Comparison of ENCODE assay signal across 2 cellular contexts in the genomic region with DNA sequence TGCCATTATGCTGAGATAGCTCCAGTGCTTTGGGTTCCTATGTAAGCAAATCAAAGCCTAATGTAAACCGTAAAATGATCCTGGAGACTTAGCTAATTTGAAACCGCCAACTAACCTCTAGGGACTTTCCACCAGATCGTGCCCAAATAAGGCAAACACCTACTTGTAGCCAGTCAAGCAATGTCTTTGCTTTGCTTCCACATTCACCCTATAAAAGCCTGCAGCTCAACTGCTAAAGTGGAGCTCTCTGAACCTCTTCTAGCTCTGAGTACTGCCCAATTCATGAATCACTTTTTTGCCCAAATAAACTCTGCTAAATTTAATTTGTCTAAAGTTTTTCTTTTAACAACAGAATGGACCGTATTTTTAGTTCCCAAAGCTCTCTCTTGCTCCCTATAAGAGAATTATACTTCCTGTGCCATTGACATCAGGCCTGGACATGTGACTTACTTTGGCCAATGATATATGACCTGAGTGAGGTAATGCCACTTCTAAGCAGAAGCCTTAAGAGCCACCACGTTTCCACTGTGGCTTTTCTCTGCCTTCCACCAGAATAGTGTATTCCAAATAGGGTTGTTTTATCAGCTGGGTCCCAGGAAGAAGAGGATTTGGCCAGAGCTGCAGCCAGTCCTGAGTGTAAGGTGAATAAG.
TF ChIP-seq lines count a peak whose summit lies in the region.

No MANE protein-coding gene starts in this region.

TF ChIP-seq in A549, 52 proteins besides CTCF, POLR2A, EP300 and RAD21:
- TF ChIP-seq NR3C1 (IDR thresholded peaks at IDR 0.05) = no peak
- TF ChIP-seq REST (IDR thresholded peaks at IDR 0.05) = no peak
- TF ChIP-seq USF2 (IDR thresholded peaks at IDR 0.05) = 0 out of 2 replicates have a peak, but pooled peaks have one; percentile 16
TF ChIP-seq in A549: peak in this region for 1.

TF ChIP-seq in K562, 482 proteins besides CTCF, POLR2A, EP300 and RAD21:
- TF ChIP-seq SRF (CRISPR knock-in tag; IDR thresholded peaks at IDR 0.05) (peak in 1 of 2 experiments; percentile 88; a peak in 2 of 4 replicates), NONO (IDR thresholded peaks at IDR 0.05; ENCODE audit: low read depth in 2 of 2, low read length in 1 of 2) (no peak), USF2 (CRISPR knock-in tag; IDR thresholded peaks at IDR 0.05) (0 out of 2 replicates have a peak, but pooled peaks have one; percentile 22), CXXC5 (CRISPR knock-in tag; IDR thresholded peaks at IDR 0.05) (no peak)
